Comparison of ENCODE assay signal across 1 cellular context in genomic region chr3:71512544-71512943, GRCh38.
TF ChIP-seq lines count a peak whose summit lies in the region.

No MANE protein-coding gene starts in this region.

TF ChIP-seq in A549, 52 proteins besides CTCF, POLR2A, EP300 and RAD21 (continued from another document):
- no peak for TF ChIP-seq TP53 (CRISPR knock-in tag; IDR thresholded peaks at IDR 0.05)
- TF ChIP-seq FOXS1 (CRISPR knock-in tag; IDR thresholded peaks at IDR 0.05): no peak
- no peak for TF ChIP-seq MYC (IDR thresholded peaks at IDR 0.05; ENCODE audit: borderline replicate concordance, low read length)
- TF ChIP-seq HOXB13 (CRISPR knock-in tag; IDR thresholded peaks at IDR 0.05; ENCODE audit: low read depth): no peak
- no peak for TF ChIP-seq HMGXB4 (CRISPR knock-in tag; IDR thresholded peaks at IDR 0.05; ENCODE audit: borderline replicate concordance)
- TF ChIP-seq HDAC2 (IDR thresholded peaks at IDR 0.05): no peak
- no peak for TF ChIP-seq GATA3 (IDR thresholded peaks at IDR 0.05; ENCODE audit: borderline replicate concordance)
- TF ChIP-seq ATOH8 (CRISPR knock-in tag; IDR thresholded peaks at IDR 0.05; ENCODE audit: low read depth): no peak
- no peak for TF ChIP-seq PHF8 (IDR thresholded peaks at IDR 0.05; ENCODE audit: borderline replicate concordance, low read depth)
